In the genomic region with DNA sequence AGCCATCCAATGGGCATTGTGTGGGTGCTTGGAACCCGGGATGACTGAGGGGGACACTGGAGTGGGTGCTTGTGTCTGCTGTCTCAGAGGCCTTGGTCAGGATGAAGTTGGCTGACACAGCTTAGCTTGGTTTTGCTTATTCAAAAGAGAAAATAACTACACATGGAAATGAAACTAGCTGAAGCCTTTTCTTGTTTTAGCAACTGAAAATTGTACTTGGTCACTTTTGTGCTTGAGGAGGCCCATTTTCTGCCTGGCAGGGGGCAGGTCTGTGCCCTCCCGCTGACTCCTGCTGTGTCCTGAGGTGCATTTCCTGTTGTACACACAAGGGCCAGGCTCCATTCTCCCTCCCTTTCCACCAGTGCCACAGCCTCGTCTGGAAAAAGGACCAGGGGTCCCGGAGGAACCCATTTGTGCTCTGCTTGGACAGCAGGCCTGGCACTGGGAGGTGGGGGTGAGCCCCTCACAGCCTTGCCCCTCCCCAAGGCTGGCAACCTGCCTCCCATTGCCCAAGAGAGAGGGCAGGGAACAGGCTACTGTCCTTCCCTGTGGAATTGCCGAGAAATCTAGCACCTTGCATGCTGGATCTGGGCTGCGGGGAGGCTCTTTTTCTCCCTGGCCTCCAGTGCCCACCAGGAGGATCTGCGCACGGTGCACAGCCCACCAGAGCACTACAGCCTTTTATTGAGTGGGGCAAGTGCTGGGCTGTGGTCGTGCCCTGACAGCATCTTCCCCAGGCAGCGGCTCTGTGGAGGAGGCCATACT, we compare ENCODE assay signal across 1 cellular context.
TF ChIP-seq lines count a peak whose summit lies in the region.

No MANE protein-coding gene starts in this region.

TF ChIP-seq in GM12878, 131 proteins besides CTCF, POLR2A, EP300 and RAD21 (continued from another document):
- TF ChIP-seq CUX1 (IDR thresholded peaks at IDR 0.05; ENCODE audit: insufficient replicate concordance, low read depth, low read length): no peak
TF ChIP-seq in GM12878: peak in this region for 17.
